ENCODE assay signal across 18 cellular contexts in genomic region chr12:17661250-17661649, GRCh38.
"Had no signal": no experiment of that assay in that cellular context is flagged by ENCODE, and none has a peak within 500 bp of the region (broad histone marks: within the 10 kb centered on the region; RNA-seq: fewer than 3 reads in every experiment).

No MANE protein-coding gene starts in this region.

- ATAC-seq: activated T-helper 17 cell treated with anti-CD3 and anti-CD28 coated beads, Interleukin-2, amount 50 U/mL, for 72 hours; effector memory CD8-positive, alpha-beta T cell; gastrocnemius medialis; naive thymus-derived CD8-positive, alpha-beta T cell; pancreas; stimulated activated naive CD8-positive, alpha-beta T cell treated with anti-CD3 and anti-CD28 coated beads, Interleukin-15, amount 100 ng/mL, for 72 hours; T-helper 17 cell had no signal

- H3K4me3 ChIP-seq: gastrocnemius medialis, left ventricle myocardium inferior, pancreas, upper lobe of left lung had no signal

- H3K36me3 Mint-ChIP-seq: memory B cell; naive thymus-derived CD8-positive, alpha-beta T cell had no signal

- H3K4me3 Mint-ChIP-seq: activated B cell treated with CpG ODN at 0.5 μM for 24 hours; activated T-helper 17 cell treated with anti-CD3 and anti-CD28 coated beads, Interleukin-2, amount 50 U/mL, for 72 hours; dendritic cell treated with granulocyte-macrophage colony-stimulating factor and Interleukin-4, amounts not matched to agents 40 ng/mL and 50 ng/mL, for 4 days; effector memory CD8-positive, alpha-beta T cell; memory B cell; naive thymus-derived CD8-positive, alpha-beta T cell; stimulated activated naive CD8-positive, alpha-beta T cell treated with anti-CD3 and anti-CD28 coated beads, Interleukin-15, amount 100 ng/mL, for 72 hours; T-helper 17 cell had no signal

- H3K27ac Mint-ChIP-seq: activated B cell treated with CpG ODN at 0.5 μM for 24 hours; activated T-helper 17 cell treated with anti-CD3 and anti-CD28 coated beads, Interleukin-2, amount 50 U/mL, for 72 hours; dendritic cell treated with granulocyte-macrophage colony-stimulating factor and Interleukin-4, amounts not matched to agents 40 ng/mL and 50 ng/mL, for 4 days; effector memory CD8-positive, alpha-beta T cell; memory B cell; naive thymus-derived CD8-positive, alpha-beta T cell; stimulated activated naive CD8-positive, alpha-beta T cell treated with anti-CD3 and anti-CD28 coated beads, Interleukin-15, amount 100 ng/mL, for 72 hours; T-helper 17 cell had no signal

- H3K36me3 ChIP-seq: brain microvascular endothelial cell, gastrocnemius medialis, left ventricle myocardium inferior, pancreas, upper lobe of left lung had no signal

- DNase-seq: activated B cell treated with CpG ODN at 0.5 μM for 24 hours; activated CD4-positive, alpha-beta T cell treated with anti-CD3 and anti-CD28 coated beads for 48 hours; activated CD8-positive, alpha-beta memory T cell treated with anti-CD3 and anti-CD28 coated beads for 24 hours; activated naive CD4-positive, alpha-beta T cell treated with Interleukin-2 at 50 U/mL for 16 hours; anterior cingulate cortex; brain microvascular endothelial cell; effector memory CD8-positive, alpha-beta T cell; gastrocnemius medialis; left ventricle myocardium inferior; naive thymus-derived CD8-positive, alpha-beta T cell; pancreas; stimulated activated CD4-positive, alpha-beta T cell treated with anti-CD3 and anti-CD28 coated beads, Interleukin-1b, Interleukin-23, amount 100 ng/mL, for 48 hours; stimulated activated naive CD8-positive, alpha-beta T cell treated with anti-CD3 and anti-CD28 coated beads, Interleukin-15, amount 100 ng/mL, for 72 hours; T-helper 17 cell; upper lobe of left lung had no signal

- H3K27me3 ChIP-seq: brain microvascular endothelial cell, gastrocnemius medialis, pancreas, upper lobe of left lung had no signal

- H3K9me3 ChIP-seq: gastrocnemius medialis, left ventricle myocardium inferior, pancreas, upper lobe of left lung had no signal

- H3K27ac ChIP-seq: brain microvascular endothelial cell, gastrocnemius medialis, left ventricle myocardium inferior, pancreas, upper lobe of left lung had no signal

- H3K4me1 Mint-ChIP-seq: activated B cell treated with CpG ODN at 0.5 μM for 24 hours; activated T-helper 17 cell treated with anti-CD3 and anti-CD28 coated beads, Interleukin-2, amount 50 U/mL, for 72 hours; memory B cell; naive thymus-derived CD8-positive, alpha-beta T cell; stimulated activated naive CD8-positive, alpha-beta T cell treated with anti-CD3 and anti-CD28 coated beads, Interleukin-15, amount 100 ng/mL, for 72 hours; T-helper 17 cell had no signal

- H3K9me3 Mint-ChIP-seq: activated B cell treated with CpG ODN at 0.5 μM for 24 hours had no signal

- H3K27me3 Mint-ChIP-seq: activated B cell treated with CpG ODN at 0.5 μM for 24 hours; activated T-helper 17 cell treated with anti-CD3 and anti-CD28 coated beads, Interleukin-2, amount 50 U/mL, for 72 hours; dendritic cell treated with granulocyte-macrophage colony-stimulating factor and Interleukin-4, amounts not matched to agents 40 ng/mL and 50 ng/mL, for 4 days; effector memory CD8-positive, alpha-beta T cell; memory B cell; naive thymus-derived CD8-positive, alpha-beta T cell; stimulated activated naive CD8-positive, alpha-beta T cell treated with anti-CD3 and anti-CD28 coated beads, Interleukin-15, amount 100 ng/mL, for 72 hours; T-helper 17 cell had no signal

- H3K4me1 ChIP-seq: gastrocnemius medialis, left ventricle myocardium inferior, pancreas, upper lobe of left lung had no signal
